1 cellular context compared by ENCODE assay signal in genomic region chr21:44868707-44869106, GRCh38.
TF ChIP-seq lines count a peak whose summit lies in the region.

No MANE protein-coding gene starts in this region.

TF ChIP-seq in IMR-90, 13 proteins besides CTCF, POLR2A, EP300 and RAD21:
- no peak for TF ChIP-seq FOS (IDR thresholded peaks at IDR 0.05; ENCODE audit: low read depth, low read length)
- no peak for TF ChIP-seq NFE2L2 (IDR thresholded peaks at IDR 0.05; ENCODE audit: low read depth, low read length)
- TF ChIP-seq MXI1 (IDR thresholded peaks at IDR 0.05; ENCODE audit: borderline replicate concordance, low read depth, low read length) = no peak
- no peak for TF ChIP-seq RFX5 (IDR thresholded peaks at IDR 0.05; ENCODE audit: low read depth, low read length)
- no peak for TF ChIP-seq CEBPB (IDR thresholded peaks at IDR 0.05; ENCODE audit: low read depth, low read length)
- no peak for TF ChIP-seq ELK1 (IDR thresholded peaks at IDR 0.05; ENCODE audit: borderline replicate concordance, low read depth, low read length)
- no peak for TF ChIP-seq BHLHE40 (IDR thresholded peaks at IDR 0.05; ENCODE audit: low read depth, low read length)
- no peak for TF ChIP-seq RCOR1 (IDR thresholded peaks at IDR 0.05; ENCODE audit: insufficient replicate concordance, low read length)
- TF ChIP-seq CHD1 (IDR thresholded peaks at IDR 0.05; ENCODE audit: low read depth, low read length) = no peak
- TF ChIP-seq MAZ (IDR thresholded peaks at IDR 0.05; ENCODE audit: borderline replicate concordance, low read depth, low read length) = no peak
- no peak for TF ChIP-seq SMC3 (IDR thresholded peaks at IDR 0.05; ENCODE audit: low read depth, low read length)
- TF ChIP-seq USF2 (IDR thresholded peaks at IDR 0.05; ENCODE audit: low read depth, low read length) = no peak
- TF ChIP-seq MAFK (IDR thresholded peaks at IDR 0.05; ENCODE audit: low read depth, low read length) = no peak
